ENCODE assay signal across 24 cellular contexts in genomic region chrX:39299615-39300014, GRCh38.
"Had no signal": no experiment of that assay in that cellular context is flagged by ENCODE, and none has a peak within 500 bp of the region (broad histone marks: within the 10 kb centered on the region; RNA-seq: fewer than 3 reads in every experiment).

No MANE protein-coding gene starts in this region.

- DNase-seq: activated CD4-positive, alpha-beta memory T cell treated with anti-CD3 and anti-CD28 coated beads for 36 hours; activated CD4-positive, alpha-beta T cell treated with anti-CD3 and anti-CD28 coated beads for 48 hours; activated CD4-positive, CD25-positive, alpha-beta regulatory T cell treated with anti-CD3 and anti-CD28 coated beads, Interleukin-2, amount 50 U/mL, for 72 hours; activated CD8-positive, alpha-beta memory T cell treated with anti-CD3 and anti-CD28 coated beads for 24 hours; activated T-cell treated with anti-CD3 and anti-CD28 coated beads, Interleukin-2, amount 50 U/mL, for 4 hours; adrenal gland; anterior cingulate cortex; body of pancreas; central memory CD4-positive, alpha-beta T cell; MG63; NCI-H1105 treated with DMSO at 0.1 percent for 48 hours; NCI-H1436 treated with DMSO at 0.1 percent for 48 hours; NCI-H187; NCI-H2081 treated with DMSO at 0.1 percent for 48 hours; NCI-H2171; NCI-H2227 treated with DMSO at 0.1 percent for 48 hours; NCI-H446 treated with DMSO at 0.1 percent for 48 hours; Peyer's patch; SHP77; SW 1271 had no signal

- H3K9me3 ChIP-seq: adrenal gland, body of pancreas, MG63, SJSA1 had no signal

- H3K4me3 Mint-ChIP-seq: activated CD4-positive, alpha-beta memory T cell treated with anti-CD3 and anti-CD28 coated beads for 36 hours; activated T-cell treated with anti-CD3 and anti-CD28 coated beads, Interleukin-2, amount 50 U/mL, for 4 hours had no signal

- H3K27me3 ChIP-seq: body of pancreas, MG63, Peyer's patch, SJSA1 had no signal

- H3K27ac Mint-ChIP-seq: activated CD4-positive, alpha-beta memory T cell treated with anti-CD3 and anti-CD28 coated beads for 36 hours had no signal

- H3K27ac ChIP-seq: adrenal gland, body of pancreas, Peyer's patch, RWPE1, SJSA1 had no signal

- H3K4me1 ChIP-seq: adrenal gland, body of pancreas, Peyer's patch, SJSA1 had no signal

- ATAC-seq: body of pancreas, SK-N-SH treated with all-trans-retinoic acid at 6 μM for 48 hours had no signal

- H3K36me3 ChIP-seq: adrenal gland, MG63, Peyer's patch, SJSA1 had no signal

- H3K4me3 ChIP-seq: adrenal gland, body of pancreas, MG63, Peyer's patch, SJSA1 had no signal

- H3K27me3 Mint-ChIP-seq: activated CD4-positive, alpha-beta memory T cell treated with anti-CD3 and anti-CD28 coated beads for 36 hours; activated T-helper 17 cell treated with anti-CD3 and anti-CD28 coated beads, Interleukin-2, amount 50 U/mL, for 72 hours had no signal
